In genomic region chr2:208249241-208249640, GRCh38 we compare ENCODE assay signal across 23 cellular contexts. TPM values are rescaled to one million over a fixed set of nuclear protein-coding genes. Genes with fewer than 3 reads are reported as not detected.
A peak's percentile ranks its signal among the peaks of the same experiment; 100 is the strongest.
DNase-seq lines count a peak whose midpoint lies in the region; ATAC-seq and TF ChIP-seq lines count a peak whose summit lies in the region.
"Had no signal": no experiment of that assay in that cellular context is flagged by ENCODE, and none has a peak within 500 bp of the region (broad histone marks: within the 10 kb centered on the region; RNA-seq: fewer than 3 reads in every experiment).

No MANE protein-coding gene starts in this region.

- H2AFZ ChIP-seq in parathyroid adenoma, result no peak overlapping the region

- no peaks in the 10 kb centered on the region for H3K9me3 ChIP-seq in parathyroid adenoma (ENCODE audit: control insufficient read depth, low read length)
- H3K9me3 ChIP-seq: A549, MG63, Peyer's patch, SJCRH30 had no signal

- peak overlapping the region; percentile 51 for H3K27ac ChIP-seq in VCaP
- H3K27ac ChIP-seq in parathyroid adenoma, result no peak overlapping the region
- H3K27ac ChIP-seq: Peyer's patch, SJCRH30 had no signal

- DNase-seq in EH (ENCODE audit: low read depth) (peak; percentile 45), choroid plexus epithelial cell (ENCODE audit: low read depth) (peak; percentile 53), sciatic nerve (ENCODE audit: low spot score) (no peak), NCI-H774 (lab: John Stamatoyannopoulos, UW) (no peak), NCI-H748 treated with DMSO at 0.1 percent for 48 hours (lab: John Stamatoyannopoulos, UW) (no peak)
- DNase-seq in effector CD4-positive, alpha-beta T cell, result no peak
- DNase-seq: CD4-positive, alpha-beta T cell; COR-L47; DMS79 treated with DMSO at 0.1 percent for 48 hours; GOT3; HCEC 1CT; Kasumi-1; MG63; NCI-H1048; NCI-H1417 treated with DMSO at 0.1 percent for 48 hours; NCI-H1930; NCI-H510A; NK-92 treated with Interleukin-12 subunit alpha and Interleukin-12 subunit beta, amount 100 ng/mL, for 24 hours; Peyer's patch; SJCRH30 had no signal

- H3K4me2 ChIP-seq in parathyroid adenoma (ENCODE audit: low read length), result peak overlapping the region; percentile 41

- H3K4me3 ChIP-seq in choroid plexus epithelial cell (ENCODE audit: low read depth, low read length) (no peak overlapping the region), parathyroid adenoma (ENCODE audit: low read depth, low read length) (no peak overlapping the region)
- H3K4me3 ChIP-seq: A549, MG63, Peyer's patch, SJCRH30 had no signal

- no peaks in the 10 kb centered on the region for H3K79me2 ChIP-seq in parathyroid adenoma

- TF ChIP-seq CTCF in VCaP (conservative IDR thresholded peaks at IDR 0.05) (no peak), choroid plexus epithelial cell (conservative IDR thresholded peaks at IDR 0.05; ENCODE audit: low read depth, low read length) (no peak), parathyroid adenoma (IDR thresholded peaks at IDR 0.05) (no peak)

- no peak for ATAC-seq in sciatic nerve
- ATAC-seq: A549 had no signal

- peaks cover 13% of the 10 kb centered on the region for H3K4me1 ChIP-seq in parathyroid adenoma
- H3K4me1 ChIP-seq: SJCRH30 had no signal

- H3K27me3 ChIP-seq in parathyroid adenoma (ENCODE audit: control insufficient read depth, insufficient read depth, low read length), result no peaks in the 10 kb centered on the region
- H3K27me3 ChIP-seq: MG63, Peyer's patch, SJCRH30 had no signal

- no peaks in the 10 kb centered on the region for H3K36me3 ChIP-seq in parathyroid adenoma (ENCODE audit: control insufficient read depth, insufficient read depth, low read length)

- H3K9ac ChIP-seq in parathyroid adenoma, result no peak overlapping the region

- intact Hi-C loops in sciatic nerve (cut with DNase I), result loop anchor here (5.0 kb wide), 1 partner anchor 1992 kb away; no protein-coding TSS in a partner anchor

RNA-seq across cellular contexts. Expression of gene IDH1, which starts 5.6 kb away (rescaled TPM):
- 78.4 TPM for total RNA-seq in sciatic nerve

RNA-seq across cellular contexts. Expression of gene PIKFYVE, which starts 16.8 kb away (rescaled TPM):
- total RNA-seq in sciatic nerve, result 59.0 TPM

RNA-seq across cellular contexts. Expression of gene C2orf80, which starts 59.4 kb away (rescaled TPM):
- total RNA-seq in sciatic nerve, result not detected
- total RNA-seq: CD4-positive, alpha-beta T cell; Peyer's patch; SJCRH30 had no signal

Comparison
In these comparisons a context has a peak if more than half of its experiments do, and no peak if none do; other contexts are left out.
1. DNase-seq: peak in EH (single experiment) and choroid plexus epithelial cell (single experiment); none in effector CD4-positive, alpha-beta T cell (single experiment), sciatic nerve (single experiment), NCI-H774 (single experiment) and NCI-H748 treated with DMSO at 0.1 percent for 48 hours (single experiment).